8 cellular contexts compared by ENCODE assay signal in genomic region chr20:10673831-10674683, GRCh38. TPM values are rescaled to one million over a fixed set of nuclear protein-coding genes. Genes with fewer than 3 reads are reported as not detected.
DNase-seq lines count a peak whose midpoint lies in the region; ATAC-seq, FAIRE-seq and TF ChIP-seq lines count a peak whose summit lies in the region.

Gene JAG1 (minus strand): TSS chr20:10673999. CDS start chr20:10673530, 469 bp downstream.

- peak within 1 kb of the TSS; percentile 92 for H3K4me3 ChIP-seq in A549
- peak within 1 kb of the TSS; percentile 60 for H3K4me3 ChIP-seq in SU-DHL-6 (ENCODE audit: insufficient read depth, low read length, poor library complexity, severe bottlenecking)

- peaks cover 40% of the 10 kb centered on the region for H3K27me3 Mint-ChIP-seq in brain

- FAIRE-seq in A549 (lab: Jason Lieb, UNC): no peak

- H3K4me2 ChIP-seq in A549 (peak within 1 kb of the TSS; percentile 91), SU-DHL-6 (ENCODE audit: low read depth, low read length, poor library complexity, severe bottlenecking) (peak within 1 kb of the TSS; percentile 80)

- CTCF ChIA-PET in A549 (lab: Yijun Ruan, JAX): interaction anchor here (0.6 to 4.7 kb wide), 76 partner anchors 10 to 1137 kb away, joined by 3 to 37 read pairs (median 5); no protein-coding TSS in a partner anchor

- TF ChIP-seq RAD21 in A549 (conservative IDR thresholded peaks at IDR 0.05 in 1 of 2, IDR thresholded peaks at IDR 0.05 in 1 of 2): peak; percentile 0 to 14; a peak in 1 of 5 replicates

- H3K9ac ChIP-seq in SU-DHL-6 (ENCODE audit: low read length): peak within 1 kb of the TSS; percentile 82

- POLR2A ChIA-PET in A549 (lab: Yijun Ruan, JAX): interaction anchor here (0.5 to 6.1 kb wide), 47 partner anchors 9 to 920 kb away, joined by 3 to 79 read pairs (median 5); partner anchors contain the start of genes MKKS and SLX4IP

- TF ChIP-seq CTCF in A549 (IDR thresholded peaks at IDR 0.05) (no peak), SU-DHL-6 (IDR thresholded peaks at IDR 0.05; ENCODE audit: insufficient read depth, low read length, poor library complexity, severe bottlenecking) (no peak), brain (conservative IDR thresholded peaks at IDR 0.05) (no peak)

- no peaks in the 10 kb centered on the region for H3K9me3 Mint-ChIP-seq in brain

- H3K27ac Mint-ChIP-seq in brain: peak within 1 kb of the TSS; percentile 97 to 99 (median 98)

- 1% methylated on average over 27 of the region's 84 CpGs for WGBS in A549 (ENCODE audit: missing lambda C conversion rate)

- H3K79me2 ChIP-seq in SU-DHL-6 (ENCODE audit: insufficient read depth, low read length): no peaks in the 10 kb centered on the region

- H3K36me3 Mint-ChIP-seq in brain: peaks cover 1% of the 10 kb centered on the region

- H2AFZ ChIP-seq in SU-DHL-6 (ENCODE audit: low read depth, low read length, severe bottlenecking): peak within 1 kb of the TSS; percentile 96

- no peaks in the 10 kb centered on the region for H3K36me3 ChIP-seq in SU-DHL-6 (ENCODE audit: low read length)

- TF ChIP-seq EP300 in A549 (IDR thresholded peaks at IDR 0.05): peak in 1 of 2 experiments; percentile 10; a peak in 2 of 5 replicates

- DNase-seq in A549 (ENCODE audit: low read depth in 1 of 2, low spot score in 1 of 2): peak; percentile 97 to 99
- DNase-seq in NCI-H1417 treated with DMSO at 0.1 percent for 48 hours (lab: John Stamatoyannopoulos, UW): peak; percentile 83
- DNase-seq in hypothalamus (lab: John Stamatoyannopoulos, UW): peak; percentile 35 to 96 (median 89)
- DNase-seq in renal cortical epithelial cell (ENCODE audit: low read depth): peak; percentile 84

- H3F3A ChIP-seq in SU-DHL-6 (ENCODE audit: insufficient read depth): peaks cover 5% of the 10 kb centered on the region; the same call in 1 of the 2 replicates

- no peaks in the 10 kb centered on the region for H4K20me1 ChIP-seq in SU-DHL-6 (ENCODE audit: low read depth, low read length)

- H3K27me3 ChIP-seq in SU-DHL-6 (ENCODE audit: low read length): no peaks in the 10 kb centered on the region

- H3K4me3 Mint-ChIP-seq in brain: peak within 1 kb of the TSS; percentile 97 to 100 (median 99)

- peak within 1 kb of the TSS; percentile 95 to 97 for H3K27ac ChIP-seq in A549
- H3K27ac ChIP-seq in SU-DHL-6 (ENCODE audit: low read depth, low read length): peak within 1 kb of the TSS; percentile 82

- ATAC-seq in A549: peak; percentile 73 to 76
- peak; percentile 62 for ATAC-seq in GM18502 (IDR thresholded peaks at IDR 0.05; ENCODE audit: poor library complexity, unreplicated experiment)
- peak; percentile 46 for ATAC-seq in HG02852 (IDR thresholded peaks at IDR 0.05; ENCODE audit: unreplicated experiment)

- peaks cover 31% of the 10 kb centered on the region for H3K4me1 Mint-ChIP-seq in brain

- H3K9me2 ChIP-seq in SU-DHL-6 (replicated peaks; ENCODE audit: insufficient read depth, low read length): no peaks in the 10 kb centered on the region

- peaks cover 33% of the 10 kb centered on the region for H3K4me1 ChIP-seq in A549

- TF ChIP-seq POLR2A in A549 (IDR thresholded peaks at IDR 0.05; ENCODE audit: low read length): peak; percentile 98

- H3K9me3 ChIP-seq in A549: no peaks in the 10 kb centered on the region
- no peaks in the 10 kb centered on the region for H3K9me3 ChIP-seq in SU-DHL-6 (ENCODE audit: insufficient read depth, low read length)

TF ChIP-seq in A549, 52 proteins besides CTCF, POLR2A, EP300 and RAD21:
- 0 out of 3 replicates have a peak, but pooled peaks have one; percentile 24 for TF ChIP-seq SMC3 (IDR thresholded peaks at IDR 0.05)
- no peak for TF ChIP-seq HEYL (CRISPR knock-in tag; IDR thresholded peaks at IDR 0.05)
- peak; percentile 90 for TF ChIP-seq PHF8 (IDR thresholded peaks at IDR 0.05; ENCODE audit: borderline replicate concordance, low read depth)
- peak; percentile 36 for TF ChIP-seq CHD2 (IDR thresholded peaks at IDR 0.05; ENCODE audit: low read length, partially characterized antibody)
- TF ChIP-seq GATA3 (IDR thresholded peaks at IDR 0.05; ENCODE audit: borderline replicate concordance): peak; percentile 34; the same call in 1 of the 2 replicates
- TF ChIP-seq, protein P1, sequence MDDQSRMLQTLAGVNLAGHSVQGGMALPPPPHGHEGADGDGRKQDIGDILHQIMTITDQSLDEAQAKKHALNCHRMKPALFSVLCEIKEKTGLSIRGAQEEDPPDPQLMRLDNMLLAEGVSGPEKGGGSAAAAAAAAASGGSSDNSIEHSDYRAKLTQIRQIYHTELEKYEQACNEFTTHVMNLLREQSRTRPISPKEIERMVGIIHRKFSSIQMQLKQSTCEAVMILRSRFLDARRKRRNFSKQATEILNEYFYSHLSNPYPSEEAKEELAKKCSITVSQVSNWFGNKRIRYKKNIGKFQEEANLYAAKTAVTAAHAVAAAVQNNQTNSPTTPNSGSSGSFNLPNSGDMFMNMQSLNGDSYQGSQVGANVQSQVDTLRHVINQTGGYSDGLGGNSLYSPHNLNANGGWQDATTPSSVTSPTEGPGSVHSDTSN (IDR thresholded peaks at IDR 0.05): peak; percentile 63
- TF ChIP-seq JUN (IDR thresholded peaks at IDR 0.05): peak; percentile 86 to 88; a peak in 4 of 5 replicates
- TF ChIP-seq HOXB5 (CRISPR knock-in tag; IDR thresholded peaks at IDR 0.05): no peak
- no peak for TF ChIP-seq FOSL2 (IDR thresholded peaks at IDR 0.05)
- TF ChIP-seq FOSL2 (CRISPR knock-in tag; IDR thresholded peaks at IDR 0.05): peak; percentile 33; the same call in 1 of the 2 replicates
- TF ChIP-seq, protein P2, sequence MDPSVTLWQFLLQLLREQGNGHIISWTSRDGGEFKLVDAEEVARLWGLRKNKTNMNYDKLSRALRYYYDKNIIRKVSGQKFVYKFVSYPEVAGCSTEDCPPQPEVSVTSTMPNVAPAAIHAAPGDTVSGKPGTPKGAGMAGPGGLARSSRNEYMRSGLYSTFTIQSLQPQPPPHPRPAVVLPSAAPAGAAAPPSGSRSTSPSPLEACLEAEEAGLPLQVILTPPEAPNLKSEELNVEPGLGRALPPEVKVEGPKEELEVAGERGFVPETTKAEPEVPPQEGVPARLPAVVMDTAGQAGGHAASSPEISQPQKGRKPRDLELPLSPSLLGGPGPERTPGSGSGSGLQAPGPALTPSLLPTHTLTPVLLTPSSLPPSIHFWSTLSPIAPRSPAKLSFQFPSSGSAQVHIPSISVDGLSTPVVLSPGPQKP (IDR thresholded peaks at IDR 0.05; ENCODE audit: low read depth, low read length): no peak
- TF ChIP-seq ZC3H11A (IDR thresholded peaks at IDR 0.05): no peak
- TF ChIP-seq, protein P3, sequence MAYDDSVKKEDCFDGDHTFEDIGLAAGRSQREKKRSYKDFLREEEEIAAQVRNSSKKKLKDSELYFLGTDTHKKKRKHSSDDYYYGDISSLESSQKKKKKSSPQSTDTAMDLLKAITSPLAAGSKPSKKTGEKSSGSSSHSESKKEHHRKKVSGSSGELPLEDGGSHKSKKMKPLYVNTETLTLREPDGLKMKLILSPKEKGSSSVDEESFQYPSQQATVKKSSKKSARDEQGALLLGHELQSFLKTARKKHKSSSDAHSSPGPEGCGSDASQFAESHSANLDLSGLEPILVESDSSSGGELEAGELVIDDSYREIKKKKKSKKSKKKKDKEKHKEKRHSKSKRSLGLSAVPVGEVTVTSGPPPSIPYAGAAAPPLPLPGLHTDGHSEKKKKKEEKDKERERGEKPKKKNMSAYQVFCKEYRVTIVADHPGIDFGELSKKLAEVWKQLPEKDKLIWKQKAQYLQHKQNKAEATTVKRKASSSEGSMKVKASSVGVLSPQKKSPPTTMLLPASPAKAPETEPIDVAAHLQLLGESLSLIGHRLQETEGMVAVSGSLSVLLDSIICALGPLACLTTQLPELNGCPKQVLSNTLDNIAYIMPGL (CRISPR knock-in tag; IDR thresholded peaks at IDR 0.05; ENCODE audit: borderline replicate concordance): 0 out of 2 replicates have a peak, but pooled peaks have one; percentile 68
- no peak for TF ChIP-seq HOXA7 (CRISPR knock-in tag; IDR thresholded peaks at IDR 0.05)
- TF ChIP-seq TP53 (CRISPR knock-in tag; IDR thresholded peaks at IDR 0.05): 0 out of 2 replicates have a peak, but pooled peaks have one; percentile 34
- no peak for TF ChIP-seq KDM5A (IDR thresholded peaks at IDR 0.05)
- TF ChIP-seq, protein P4, sequence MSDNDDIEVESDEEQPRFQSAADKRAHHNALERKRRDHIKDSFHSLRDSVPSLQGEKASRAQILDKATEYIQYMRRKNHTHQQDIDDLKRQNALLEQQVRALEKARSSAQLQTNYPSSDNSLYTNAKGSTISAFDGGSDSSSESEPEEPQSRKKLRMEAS (IDR thresholded peaks at IDR 0.05): peak; percentile 69
- peak; percentile 95 for TF ChIP-seq BCL3 (IDR thresholded peaks at IDR 0.05)
- no peak for TF ChIP-seq RARB (CRISPR knock-in tag; IDR thresholded peaks at IDR 0.05)

RNA-seq across cellular contexts. Expression of gene JAG1, which starts in this region (rescaled TPM):
- polyA plus RNA-seq in A549 (2011; rRNA removed) (90.0 and 141 TPM in 2 replicates), A549 (2017; fragmentation: RNase III; extraction: RNeasy Plus Mini Kit Qiagen cat#74134 plus additional on column Dnase treatment) (75.7 to 80.9 TPM (median 80.8 TPM) in 3 replicates), brain (ENCODE audit: insufficient read depth, low read depth, low replicate concordance) (15.6 TPM)
- 34.0 and 43.4 TPM in 2 replicates for polyA plus RNA-seq in A549 (2012; cell fraction: cytosol; rRNA removed)
- polyA plus RNA-seq in A549 (2012; cell fraction: nucleus; rRNA removed): 147 and 253 TPM in 2 replicates
- 334 and 370 TPM in 2 replicates for polyA minus RNA-seq in A549 (2011; rRNA and poly(A)+ RNA removed)
- 51.0 and 53.3 TPM in 2 replicates for total RNA-seq in renal cortical epithelial cell

Comparison
In these comparisons a context has a peak if more than half of its experiments do, and no peak if none do; other contexts are left out.
1. Peak in every context shown above with its lines: DNase-seq, ATAC-seq, H3K4me3 ChIP-seq and H3K27ac ChIP-seq.